21 cellular contexts compared by ENCODE assay signal in the genomic region with DNA sequence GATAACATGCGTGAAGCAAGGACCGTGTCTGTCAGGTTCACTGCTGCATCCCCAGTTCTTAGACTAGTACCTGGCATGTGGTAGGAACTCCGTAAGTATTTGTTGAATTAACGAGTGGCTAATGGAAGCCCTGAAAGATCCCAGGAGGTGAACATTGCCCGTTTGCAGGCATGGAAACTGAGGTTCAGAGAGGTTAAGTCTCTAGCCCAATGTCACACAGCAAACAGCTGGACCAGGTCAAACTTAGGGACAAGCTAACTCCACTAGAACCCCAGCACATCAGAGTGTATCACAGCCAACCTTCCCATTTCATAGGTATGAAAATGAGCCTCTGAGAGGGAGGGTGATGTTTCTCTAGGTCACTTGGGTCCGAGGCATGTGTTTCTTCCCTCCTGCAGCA. TPM values are rescaled to one million over a fixed set of nuclear protein-coding genes. Genes with fewer than 3 reads are reported as not detected.
"Had no signal": no experiment of that assay in that cellular context is flagged by ENCODE, and none has a peak within 500 bp of the region (broad histone marks: within the 10 kb centered on the region; RNA-seq: fewer than 3 reads in every experiment).

No MANE protein-coding gene starts in this region.

- H3K36me3 ChIP-seq: sigmoid colon, thoracic aorta had no signal

- DNase-seq: effector memory CD4-positive, alpha-beta T cell; left cardiac atrium; naive thymus-derived CD4-positive, alpha-beta T cell; nephron progenitor cell; sigmoid colon; stimulated activated CD4-positive, alpha-beta T cell treated with anti-CD3 and anti-CD28 coated beads, Interleukin-2, amount 100 ng/mL, for 24 hours; stimulated activated CD4-positive, alpha-beta T cell treated with anti-CD3 and anti-CD28 coated beads, Interleukin-4, amount 100 ng/mL, for 4 hours; stimulated activated naive B cell treated with anti-CD40 and anti-IgM and Interleukin-4, amounts not matched to agents 10 μg/mL and 1 μg/mL and 100 μg/mL, for 72 hours; stimulated activated naive CD8-positive, alpha-beta T cell treated with anti-CD3 and anti-CD28 coated beads, Interleukin-15, amount 100 ng/mL, for 72 hours had no signal

- H3K4me3 Mint-ChIP-seq: naive thymus-derived CD4-positive, alpha-beta T cell; nephron progenitor cell; stimulated activated naive B cell treated with anti-CD40 and anti-IgM and Interleukin-4, amounts not matched to agents 10 μg/mL and 1 μg/mL and 100 μg/mL, for 72 hours; stimulated activated naive CD8-positive, alpha-beta T cell treated with anti-CD3 and anti-CD28 coated beads, Interleukin-15, amount 100 ng/mL, for 72 hours; type B pancreatic cell had no signal

- H3K36me3 Mint-ChIP-seq: naive thymus-derived CD4-positive, alpha-beta T cell; stimulated activated naive B cell treated with anti-CD40 and anti-IgM and Interleukin-4, amounts not matched to agents 10 μg/mL and 1 μg/mL and 100 μg/mL, for 72 hours; type B pancreatic cell had no signal

- H3K4me1 ChIP-seq: sigmoid colon had no signal

- H3K9me3 ChIP-seq: sigmoid colon, thoracic aorta had no signal

- H3K4me1 Mint-ChIP-seq: naive thymus-derived CD4-positive, alpha-beta T cell had no signal

- H3K27ac Mint-ChIP-seq: naive thymus-derived CD4-positive, alpha-beta T cell; nephron progenitor cell; stimulated activated naive B cell treated with anti-CD40 and anti-IgM and Interleukin-4, amounts not matched to agents 10 μg/mL and 1 μg/mL and 100 μg/mL, for 72 hours; stimulated activated naive CD8-positive, alpha-beta T cell treated with anti-CD3 and anti-CD28 coated beads, Interleukin-15, amount 100 ng/mL, for 72 hours; type B pancreatic cell had no signal

- H3K4me3 ChIP-seq: coronary artery, lung, sigmoid colon, skin epidermis, thoracic aorta had no signal

- ATAC-seq: esophagus mucosa; naive thymus-derived CD4-positive, alpha-beta T cell; stimulated activated naive B cell treated with anti-CD40 and anti-IgM and Interleukin-4, amounts not matched to agents 10 μg/mL and 1 μg/mL and 100 μg/mL, for 72 hours; stimulated activated naive CD8-positive, alpha-beta T cell treated with anti-CD3 and anti-CD28 coated beads, Interleukin-15, amount 100 ng/mL, for 72 hours had no signal

- H3K9me3 Mint-ChIP-seq: nephron progenitor cell; stimulated activated naive B cell treated with anti-CD40 and anti-IgM and Interleukin-4, amounts not matched to agents 10 μg/mL and 1 μg/mL and 100 μg/mL, for 72 hours; stimulated activated naive CD8-positive, alpha-beta T cell treated with anti-CD3 and anti-CD28 coated beads, Interleukin-15, amount 100 ng/mL, for 72 hours; type B pancreatic cell had no signal

- FAIRE-seq: endometrium, frontal cortex, keratinocyte, urothelium cell line had no signal

- H3K27ac ChIP-seq: coronary artery, sigmoid colon, skin epidermis, thoracic aorta had no signal

RNA-seq across cellular contexts. Expression of a gene that starts 27.6 kb away (rescaled TPM):
- total RNA-seq: dermis microvascular lymphatic vessel endothelial cell, glomerular endothelial cell had no signal
- polyA plus RNA-seq: naive thymus-derived CD4-positive, alpha-beta T cell had no signal
